19 cellular contexts compared by ENCODE assay signal in the genomic region with DNA sequence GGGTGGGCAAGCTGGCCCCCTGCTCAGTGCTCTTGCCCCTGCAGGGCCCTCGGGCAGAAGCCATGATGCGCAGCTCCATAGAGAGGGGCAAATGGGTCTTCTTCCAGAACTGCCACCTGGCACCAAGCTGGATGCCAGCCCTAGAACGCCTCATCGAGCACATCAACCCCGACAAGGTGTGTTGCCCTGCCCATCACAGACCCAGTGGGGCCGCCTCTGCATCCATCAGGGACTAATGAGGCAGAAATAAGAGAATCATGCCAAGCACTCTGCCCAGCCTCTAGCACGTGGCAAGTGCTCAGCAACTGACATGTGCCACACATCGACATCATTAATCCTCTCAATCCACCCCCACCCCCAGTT. TPM values are rescaled to one million over a fixed set of nuclear protein-coding genes. Genes with fewer than 3 reads are reported as not detected.
A peak's percentile ranks its signal among the peaks of the same experiment; 100 is the strongest.
DNase-seq lines count a peak whose midpoint lies in the region; ATAC-seq, FAIRE-seq and TF ChIP-seq lines count a peak whose summit lies in the region.
"Had no signal": no experiment of that assay in that cellular context is flagged by ENCODE, and none has a peak within 500 bp of the region (broad histone marks: within the 10 kb centered on the region; RNA-seq: fewer than 3 reads in every experiment).

No MANE protein-coding gene starts in this region.

- intact Hi-C loops in CD14-positive monocyte (cut with micrococcal nuclease): no loop called here

- H3K27ac ChIP-seq in H1 (ENCODE audit: low read depth, low read length) (no peak overlapping the region), osteoblast (ENCODE audit: low read depth, low read length) (no peak overlapping the region)
- H3K27ac ChIP-seq: 22Rv1, KMS-11, Peyer's patch had no signal

- no peak overlapping the region for H3K4me2 ChIP-seq in H1 (ENCODE audit: insufficient read depth in 1 of 2, low read depth in 2 of 2, low read length in 2 of 2)
- no peak overlapping the region for H3K4me2 ChIP-seq in osteoblast (ENCODE audit: insufficient read depth, low read length)
- H3K4me2 ChIP-seq: KMS-11 had no signal

- TF ChIP-seq EP300 in H1 (IDR thresholded peaks at IDR 0.05; ENCODE audit: borderline replicate concordance in 1 of 2, low read depth in 2 of 2, low read length in 2 of 2): no peak

- H4K8ac ChIP-seq in H1 (ENCODE audit: extremely low read depth, insufficient read depth, low read length): peak overlapping the region; percentile 40

- no peak overlapping the region for H3K27ac Mint-ChIP-seq in CD14-positive monocyte

- no peak overlapping the region for H3K14ac ChIP-seq in H1 (ENCODE audit: insufficient read length)

- no peaks in the 10 kb centered on the region for H3K9me3 ChIP-seq in H1 (ENCODE audit: insufficient read depth in 2 of 2, low read depth in 1 of 2, low read length in 1 of 2)
- H3K9me3 ChIP-seq in osteoblast (ENCODE audit: low read depth, low read length): no peaks in the 10 kb centered on the region
- H3K9me3 ChIP-seq: Peyer's patch had no signal

- H3K9me3 Mint-ChIP-seq in CD14-positive monocyte: peaks cover 0 to 2% (median 0%) of the 10 kb centered on the region in 7 donors

- no peaks in the 10 kb centered on the region for H3K23me2 ChIP-seq in H1 (ENCODE audit: low read depth, low read length)

- no peak overlapping the region for H3K4me3 ChIP-seq in H1 (ENCODE audit: extremely low read depth in 1 of 4, insufficient read depth in 2 of 4, low read depth in 3 of 4, low read length in 4 of 4)
- no peak overlapping the region for H3K4me3 ChIP-seq in osteoblast (ENCODE audit: insufficient read depth, low read length)
- H3K4me3 ChIP-seq: Peyer's patch had no signal

- no peak overlapping the region for H3K56ac ChIP-seq in H1 (replicated peaks; ENCODE audit: insufficient read length, low read depth, low read length)

- no peak overlapping the region for H3K4ac ChIP-seq in H1 (replicated peaks; ENCODE audit: insufficient read length, low read depth, low read length)

- H3K4me1 ChIP-seq in H1 (replicated peaks in 1 of 4; ENCODE audit: control insufficient read depth in 3 of 4, insufficient read depth in 4 of 4, low read length in 3 of 4) (no peaks in the 10 kb centered on the region), osteoblast (ENCODE audit: insufficient read depth, low read length) (no peaks in the 10 kb centered on the region)
- H3K4me1 ChIP-seq: Peyer's patch had no signal

- H3K4me1 Mint-ChIP-seq in CD14-positive monocyte: peaks cover under 1% of the 10 kb centered on the region

- TF ChIP-seq POLR2A in H1 (IDR thresholded peaks at IDR 0.05; ENCODE audit: control extremely low read depth in 1 of 2, low read depth in 2 of 2, low read length in 2 of 2): no peak

- no peak overlapping the region for H2BK12ac ChIP-seq in H1 (ENCODE audit: low read depth, low read length)

- POLR2A ChIA-PET in H1 (lab: Charles Lee; ENCODE audit: partially characterized antibody): interaction anchor here (0.6 to 3.0 kb wide), 5 partner anchors 9 to 460 kb away, joined by 3 to 23 read pairs (median 4); partner anchors contain the start of gene WDR82

- H3K36me3 ChIP-seq in H1 (ENCODE audit: control insufficient read depth in 2 of 4, insufficient read depth in 4 of 4, low read length in 3 of 4): no peaks in the 10 kb centered on the region
- no peaks in the 10 kb centered on the region for H3K36me3 ChIP-seq in osteoblast (ENCODE audit: insufficient read depth, low read length)

- no peak overlapping the region for H3K9ac ChIP-seq in H1 (replicated peaks in 1 of 4; ENCODE audit: extremely low read depth in 1 of 4, low read depth in 3 of 4, low read length in 3 of 4)
- H3K9ac ChIP-seq: KMS-11 had no signal

- TF ChIP-seq CTCF in CD14-positive monocyte (IDR thresholded peaks at IDR 0.05): no peak
- no peak for TF ChIP-seq CTCF in H1 (IDR thresholded peaks at IDR 0.05; ENCODE audit: control extremely low read depth in 1 of 3, insufficient read depth in 1 of 3, low read depth in 1 of 3, low read length in 3 of 3)
- no peak for TF ChIP-seq CTCF in osteoblast (IDR thresholded peaks at IDR 0.05; ENCODE audit: extremely low read depth, low read depth, low read length)

- no peak overlapping the region for H2BK20ac ChIP-seq in H1 (ENCODE audit: low read length)

- H3K27me3 ChIP-seq in H1 (replicated peaks in 1 of 4; ENCODE audit: control insufficient read depth in 3 of 4, extremely low read depth in 1 of 4, insufficient read depth in 3 of 4, low read length in 3 of 4) (no peaks in the 10 kb centered on the region), osteoblast (ENCODE audit: insufficient read depth, low read length) (no peaks in the 10 kb centered on the region)
- H3K27me3 ChIP-seq: Peyer's patch had no signal

- H3K4me3 Mint-ChIP-seq in CD14-positive monocyte: no peak overlapping the region

- H4K20me1 ChIP-seq in H1 (replicated peaks in 1 of 2; ENCODE audit: control insufficient read depth in 1 of 2, insufficient read depth in 2 of 2, low read length in 2 of 2) (peaks cover 0 to 4% of the 10 kb centered on the region in 2 experiments), osteoblast (ENCODE audit: insufficient read depth, low read length) (peaks cover 4% of the 10 kb centered on the region)

- no peak overlapping the region for H2AK5ac ChIP-seq in H1 (ENCODE audit: low read depth, low read length)

- no peak overlapping the region for H2BK120ac ChIP-seq in H1 (replicated peaks; ENCODE audit: low read depth, low read length)

- H3K79me2 ChIP-seq in H1 (ENCODE audit: control insufficient read depth in 1 of 2, insufficient read depth in 2 of 2, low read length in 2 of 2) (no peaks in the 10 kb centered on the region), osteoblast (ENCODE audit: insufficient read depth, low read length) (no peaks in the 10 kb centered on the region)

- H3K18ac ChIP-seq in H1 (ENCODE audit: extremely low read depth, low read length): no peak overlapping the region

- no peaks in the 10 kb centered on the region; the same call in 1 of the 2 replicates for H3K79me1 ChIP-seq in H1 (ENCODE audit: low read depth, low read length)

- no peak overlapping the region for H3K23ac ChIP-seq in H1 (ENCODE audit: insufficient read length)

- no peak overlapping the region for H4K91ac ChIP-seq in H1 (replicated peaks; ENCODE audit: insufficient read length, low read length)

- H2BK15ac ChIP-seq in H1 (ENCODE audit: low read length): no peak overlapping the region

- no peak overlapping the region for H4K5ac ChIP-seq in H1 (ENCODE audit: insufficient read length, low read depth, low read length)

- WGBS in H1 (ENCODE audit: extremely low coverage in 1 of 2, insufficient coverage in 1 of 2, insufficient read length in 1 of 2, insufficient replicate concordance in 2 of 2, low coverage in 1 of 2, low lambda C conversion rate in 2 of 2, missing lambda C conversion rate in 1 of 2), 2 experiments: 90% methylated on average over 8 of the region's 8 CpGs; no CpG with 5 or more reads in 1 of the 2 experiments

- ATAC-seq in GM18517 (IDR thresholded peaks at IDR 0.05; ENCODE audit: unreplicated experiment): no peak
- no peak for ATAC-seq in stimulated activated naive CD8-positive, alpha-beta T cell treated with anti-CD3 and anti-CD28 coated beads, Interleukin-15, Interleukin-2, amounts not matched to agents 100 U/mL and 50 U/mL, for 24 hours

- no peak for FAIRE-seq in H1 (lab: Jason Lieb, UNC)
- FAIRE-seq: GM12891, GM18507 had no signal

- no peak overlapping the region for H2BK5ac ChIP-seq in H1 (ENCODE audit: low read depth, low read length)

- DNase-seq in DMS 273 (lab: John Stamatoyannopoulos, UW; ENCODE audit: unreplicated experiment) (peak; percentile 11), DMS 273 treated with DMSO at 0.1 percent for 48 hours (lab: John Stamatoyannopoulos, UW) (no peak), CD14-positive monocyte (ENCODE audit: low spot score) (peak; percentile 31), H1 (ENCODE audit: low read depth in 1 of 2, low spot score in 2 of 2) (no peak), osteoblast (ENCODE audit: insufficient read length, low spot score, missing footprints) (peak; percentile 79), SKM-1 treated with dmso at 0.1 percent for 144 hours (lab: John Stamatoyannopoulos, UW; ENCODE audit: unreplicated experiment) (no peak)
- DNase-seq in stimulated activated naive CD8-positive, alpha-beta T cell treated with anti-CD3 and anti-CD28 coated beads, Interleukin-15, Interleukin-2, amounts not matched to agents 100 U/mL and 50 U/mL, for 24 hours: no peak
- DNase-seq: NCI-H187; NCI-H446; NCI-H526 treated with DMSO at 0.1 percent for 48 hours; NK-92 treated with Interleukin-12 subunit alpha and Interleukin-12 subunit beta, amount 100 ng/mL, for 24 hours had no signal

- peaks cover 48 to 70% of the 10 kb centered on the region in 2 donors for H3K36me3 Mint-ChIP-seq in CD14-positive monocyte

- H2AFZ ChIP-seq in H1 (ENCODE audit: low read length) (no peak overlapping the region), osteoblast (ENCODE audit: low read length) (no peak overlapping the region)

- H3K27me3 Mint-ChIP-seq in CD14-positive monocyte (ENCODE audit: low read depth in 3 of 3): peaks cover 0 to 1% (median 0%) of the 10 kb centered on the region in 3 donors

- TF ChIP-seq RAD21 in H1 (IDR thresholded peaks at IDR 0.05 in 1 of 2, conservative IDR thresholded peaks at IDR 0.05 in 1 of 2; ENCODE audit: low read depth in 2 of 2, low read length in 2 of 2): no peak

- CTCF ChIA-PET in H1 (lab: Charles Lee; ENCODE audit: partially characterized antibody): interaction anchor here (0.7 to 4.6 kb wide), 5 partner anchors 9 to 575 kb away, joined by 3 to 26 read pairs (median 4); no protein-coding TSS in a partner anchor

RNA-seq across cellular contexts. Expression of gene BAP1, which starts 14.3 kb away (rescaled TPM):
- 10 to 100 TPM; 11.2 to 12.9 TPM for polyA plus RNA-seq in CD14-positive monocyte
- total RNA-seq in H1 (2021; fragmentation: NEBNext Ultra II Directional; extraction: Animal tissue kit (Norgen Biotek cat#: 25700)): 72.9 and 80.3 TPM in 2 replicates
- polyA plus RNA-seq in H1 (2011; rRNA removed): 64.9 and 79.5 TPM in 2 replicates
- polyA plus RNA-seq in H1 (2011; cell fraction: cytosol; rRNA removed): 74.8 TPM
- polyA plus RNA-seq in H1 (2011; cell fraction: nucleus; rRNA removed): 271 TPM
- 81.1 to 93.5 TPM (median 83.9 TPM) in 4 replicates for polyA plus RNA-seq in H1 (2012, experiment 1 of 2)
- polyA plus RNA-seq in H1 (2012, experiment 2 of 2): 89.8 TPM
- polyA plus RNA-seq in H1 (2013, experiment 1 of 2): 37.6 TPM
- polyA plus RNA-seq in H1 (2013, experiment 2 of 2): 38.9 TPM
- polyA minus RNA-seq in H1 (2011; rRNA and poly(A)+ RNA removed): 81.1 and 89.6 TPM in 2 replicates
- 46.2 TPM for polyA minus RNA-seq in H1 (2011; cell fraction: cytosol; rRNA and poly(A)+ RNA removed)
- polyA minus RNA-seq in H1 (2011; cell fraction: nucleus; rRNA and poly(A)+ RNA removed): 71.8 TPM
- total RNA-seq in osteoblast: 65.4 and 72.4 TPM in 2 replicates

RNA-seq across cellular contexts. Expression of gene PHF7, which starts 15.0 kb away (rescaled TPM):
- polyA plus RNA-seq in CD14-positive monocyte (1 to 10 TPM; 3.3 to 6.2 TPM), H1 (2011; rRNA removed) (6.3 and 6.7 TPM in 2 replicates)
- 9.5 and 12.0 TPM in 2 replicates for total RNA-seq in H1 (2021; fragmentation: NEBNext Ultra II Directional; extraction: Animal tissue kit (Norgen Biotek cat#: 25700))
- 13.6 TPM for polyA plus RNA-seq in H1 (2011; cell fraction: cytosol; rRNA removed)
- polyA plus RNA-seq in H1 (2011; cell fraction: nucleus; rRNA removed): 13.4 TPM
- polyA plus RNA-seq in H1 (2012, experiment 1 of 2): 8.9 to 13.5 TPM (median 12.4 TPM) in 4 replicates
- polyA plus RNA-seq in H1 (2012, experiment 2 of 2): 5.5 TPM
- 15.6 TPM for polyA plus RNA-seq in H1 (2013, experiment 1 of 2)
- 13.1 TPM for polyA plus RNA-seq in H1 (2013, experiment 2 of 2)
- 9.0 and 9.3 TPM in 2 replicates for polyA minus RNA-seq in H1 (2011; rRNA and poly(A)+ RNA removed)
- 7.4 TPM for polyA minus RNA-seq in H1 (2011; cell fraction: cytosol; rRNA and poly(A)+ RNA removed)
- polyA minus RNA-seq in H1 (2011; cell fraction: nucleus; rRNA and poly(A)+ RNA removed): 14.1 TPM
- 8.8 and 10.9 TPM in 2 replicates for total RNA-seq in osteoblast

RNA-seq across cellular contexts. Expression of gene SEMA3G, which starts 49.4 kb away (rescaled TPM):
- polyA plus RNA-seq in CD14-positive monocyte (not detected), H1 (2011; rRNA removed) (0.95 and 2.4 TPM in 2 replicates)
- 1.5 TPM in 2 replicates for total RNA-seq in H1 (2021; fragmentation: NEBNext Ultra II Directional; extraction: Animal tissue kit (Norgen Biotek cat#: 25700))
- 1.0 TPM for polyA plus RNA-seq in H1 (2011; cell fraction: cytosol; rRNA removed)
- 2.2 TPM for polyA plus RNA-seq in H1 (2011; cell fraction: nucleus; rRNA removed)
- polyA plus RNA-seq in H1 (2012, experiment 1 of 2): 1.0 to 1.8 TPM (median 1.2 TPM) in 4 replicates
- polyA plus RNA-seq in H1 (2012, experiment 2 of 2): 0.50 TPM
- 1.3 TPM for polyA plus RNA-seq in H1 (2013, experiment 1 of 2)
- polyA plus RNA-seq in H1 (2013, experiment 2 of 2): 1.1 TPM
- 1.1 and 1.4 TPM in 2 replicates for polyA minus RNA-seq in H1 (2011; rRNA and poly(A)+ RNA removed)
- polyA minus RNA-seq in H1 (2011; cell fraction: cytosol; rRNA and poly(A)+ RNA removed): 1.5 TPM
- 1.8 TPM for polyA minus RNA-seq in H1 (2011; cell fraction: nucleus; rRNA and poly(A)+ RNA removed)
- under 0.01 TPM in 1 of 2 replicates, not detected in the other for total RNA-seq in osteoblast
- polyA plus RNA-seq: AG04450 had no signal

RNA-seq across cellular contexts. Expression of gene TNNC1, which starts 58.4 kb away (rescaled TPM):
- polyA plus RNA-seq in CD14-positive monocyte: not detected
- total RNA-seq in H1 (2021; fragmentation: NEBNext Ultra II Directional; extraction: Animal tissue kit (Norgen Biotek cat#: 25700)): 5.8 and 9.5 TPM in 2 replicates
- polyA plus RNA-seq in H1 (2011; rRNA removed): 16.4 and 18.5 TPM in 2 replicates
- polyA plus RNA-seq in H1 (2011; cell fraction: cytosol; rRNA removed): 29.5 TPM
- 12.1 TPM for polyA plus RNA-seq in H1 (2011; cell fraction: nucleus; rRNA removed)
- polyA plus RNA-seq in H1 (2012, experiment 1 of 2): 11.7 to 13.0 TPM (median 12.0 TPM) in 4 replicates
- 12.9 TPM for polyA plus RNA-seq in H1 (2012, experiment 2 of 2)
- 5.0 TPM for polyA plus RNA-seq in H1 (2013, experiment 1 of 2)
- polyA plus RNA-seq in H1 (2013, experiment 2 of 2): 4.6 TPM
- 2.8 and 5.0 TPM in 2 replicates for polyA minus RNA-seq in H1 (2011; rRNA and poly(A)+ RNA removed)
- 4.1 TPM for polyA minus RNA-seq in H1 (2011; cell fraction: cytosol; rRNA and poly(A)+ RNA removed)
- polyA minus RNA-seq in H1 (2011; cell fraction: nucleus; rRNA and poly(A)+ RNA removed): 5.0 TPM
- 0.29 and 0.36 TPM in 2 replicates for total RNA-seq in osteoblast
- total RNA-seq: M059J, Peyer's patch had no signal

RNA-seq across cellular contexts. Expression of gene NISCH, which starts 59.9 kb away (rescaled TPM):
- polyA plus RNA-seq in CD14-positive monocyte: 10 to 100 TPM in 1 of 2 donors, 1 to 10 TPM in 1; 9.7 to 13.1 TPM
- 67.0 and 71.9 TPM in 2 replicates for total RNA-seq in H1 (2021; fragmentation: NEBNext Ultra II Directional; extraction: Animal tissue kit (Norgen Biotek cat#: 25700))
- polyA plus RNA-seq in H1 (2011; rRNA removed): 71.2 and 108 TPM in 2 replicates
- polyA plus RNA-seq in H1 (2011; cell fraction: cytosol; rRNA removed): 71.7 TPM
- 289 TPM for polyA plus RNA-seq in H1 (2011; cell fraction: nucleus; rRNA removed)
- polyA plus RNA-seq in H1 (2012, experiment 1 of 2): 48.9 to 72.2 TPM (median 62.2 TPM) in 4 replicates
- 33.3 TPM for polyA plus RNA-seq in H1 (2012, experiment 2 of 2)
- polyA plus RNA-seq in H1 (2013, experiment 1 of 2): 50.4 TPM
- polyA plus RNA-seq in H1 (2013, experiment 2 of 2): 45.9 TPM
- 106 and 112 TPM in 2 replicates for polyA minus RNA-seq in H1 (2011; rRNA and poly(A)+ RNA removed)
- polyA minus RNA-seq in H1 (2011; cell fraction: cytosol; rRNA and poly(A)+ RNA removed): 60.0 TPM
- polyA minus RNA-seq in H1 (2011; cell fraction: nucleus; rRNA and poly(A)+ RNA removed): 121 TPM
- 72.2 and 83.2 TPM in 2 replicates for total RNA-seq in osteoblast

Comparison
In these comparisons a context has a peak if more than half of its experiments do, and no peak if none do; other contexts are left out.
1. DNase-seq: peak in DMS 273 (single experiment), CD14-positive monocyte (single experiment) and osteoblast (single experiment); none in DMS 273 treated with DMSO at 0.1 percent for 48 hours (single experiment), H1 (0 of 2), stimulated activated naive CD8-positive, alpha-beta T cell treated with anti-CD3 and anti-CD28 coated beads, Interleukin-15, Interleukin-2, amounts not matched to agents 100 U/mL and 50 U/mL, for 24 hours (single experiment) and SKM-1 treated with dmso at 0.1 percent for 144 hours (single experiment).